In genomic region chr14:53399057-53399456, GRCh38 we compare ENCODE assay signal across 13 cellular contexts.
DNase-seq lines count a peak whose midpoint lies in the region; ATAC-seq, FAIRE-seq and TF ChIP-seq lines count a peak whose summit lies in the region.
"Had no signal": no experiment of that assay in that cellular context is flagged by ENCODE, and none has a peak within 500 bp of the region (broad histone marks: within the 10 kb centered on the region; RNA-seq: fewer than 3 reads in every experiment).

No MANE protein-coding gene starts in this region.

- TF ChIP-seq CTCF in fibroblast of mammary gland (conservative IDR thresholded peaks at IDR 0.05; ENCODE audit: control insufficient read depth, insufficient read depth, low read depth, low read length) (peak; percentile 26), kidney (IDR thresholded peaks at IDR 0.05; ENCODE audit: borderline replicate concordance, extremely low read depth, insufficient read depth) (no peak), GM20000 (IDR thresholded peaks at IDR 0.05; ENCODE audit: extremely low read depth, missing control alignments) (no peak)

- intact Hi-C loops in kidney (cut with DNase I) = no loop called here

- FAIRE-seq in kidney (lab: Jason Lieb, UNC) = no peak

- no peaks in the 10 kb centered on the region for H3K4me1 ChIP-seq in kidney (ENCODE audit: control insufficient read depth in 1 of 2, insufficient read depth in 1 of 2, low read depth in 1 of 2, low read length in 2 of 2)
- H3K4me1 ChIP-seq: gastroesophageal sphincter had no signal

- no peaks in the 10 kb centered on the region for H3K36me3 ChIP-seq in kidney (ENCODE audit: control insufficient read depth in 1 of 2, insufficient read depth in 2 of 2, low read length in 2 of 2)
- H3K36me3 ChIP-seq: gastroesophageal sphincter had no signal

- no peak overlapping the region for H3K9ac ChIP-seq in kidney (ENCODE audit: low read length in 2 of 2)

- ATAC-seq in HG03280 (IDR thresholded peaks at IDR 0.05; ENCODE audit: unreplicated experiment) = no peak
- ATAC-seq: activated naive CD8-positive, alpha-beta T cell treated with anti-CD3 and anti-CD28 coated beads, Interleukin-2, amount 50 U/mL, for 24 hours; gastroesophageal sphincter had no signal

- peak; percentile 12 for DNase-seq in DMS53 (lab: John Stamatoyannopoulos, UW)
- DNase-seq in DMS53 treated with DMSO at 0.1 percent for 48 hours (lab: John Stamatoyannopoulos, UW; ENCODE audit: unreplicated experiment) = no peak
- DNase-seq in RKO (ENCODE audit: low spot score) = peak; percentile 42
- peak; percentile 69 for DNase-seq in fibroblast of mammary gland (ENCODE audit: low read depth)
- DNase-seq in skeletal muscle cell (ENCODE audit: low read depth) = peak; percentile 44
- no peak for DNase-seq in kidney
- DNase-seq in GM20000 (ENCODE audit: low spot score) = no peak
- DNase-seq: 8988T; activated naive CD8-positive, alpha-beta T cell treated with anti-CD3 and anti-CD28 coated beads, Interleukin-2, amount 50 U/mL, for 24 hours; NCI-H1105; stimulated activated CD4-positive, alpha-beta T cell treated with anti-CD3 and anti-CD28 coated beads, Interleukin-2, amount 100 ng/mL, for 48 hours had no signal

- H3K4me3 ChIP-seq in fibroblast of mammary gland (ENCODE audit: control insufficient read depth, low read depth, low read length) (no peak overlapping the region), skeletal muscle cell (ENCODE audit: low read depth, low read length) (no peak overlapping the region), kidney (ENCODE audit: low read length in 2 of 2) (no peak overlapping the region)
- H3K4me3 ChIP-seq: gastroesophageal sphincter had no signal

- peaks cover 5 to 8% of the 10 kb centered on the region in 2 donors for H3K9me3 ChIP-seq in kidney (ENCODE audit: control insufficient read depth in 1 of 2, low read length in 2 of 2)

- H3K27ac ChIP-seq in kidney (ENCODE audit: low read depth in 2 of 2, low read length in 2 of 2) = no peak overlapping the region
- H3K27ac ChIP-seq: gastroesophageal sphincter had no signal

Comparison
In these comparisons a context has a peak if more than half of its experiments do, and no peak if none do; other contexts are left out.
1. DNase-seq: peak in DMS53 (single experiment), RKO (single experiment), fibroblast of mammary gland (single experiment) and skeletal muscle cell (single experiment); none in DMS53 treated with DMSO at 0.1 percent for 48 hours (single experiment), kidney (single experiment) and GM20000 (single experiment).